11 cellular contexts compared by ENCODE assay signal in the genomic region with DNA sequence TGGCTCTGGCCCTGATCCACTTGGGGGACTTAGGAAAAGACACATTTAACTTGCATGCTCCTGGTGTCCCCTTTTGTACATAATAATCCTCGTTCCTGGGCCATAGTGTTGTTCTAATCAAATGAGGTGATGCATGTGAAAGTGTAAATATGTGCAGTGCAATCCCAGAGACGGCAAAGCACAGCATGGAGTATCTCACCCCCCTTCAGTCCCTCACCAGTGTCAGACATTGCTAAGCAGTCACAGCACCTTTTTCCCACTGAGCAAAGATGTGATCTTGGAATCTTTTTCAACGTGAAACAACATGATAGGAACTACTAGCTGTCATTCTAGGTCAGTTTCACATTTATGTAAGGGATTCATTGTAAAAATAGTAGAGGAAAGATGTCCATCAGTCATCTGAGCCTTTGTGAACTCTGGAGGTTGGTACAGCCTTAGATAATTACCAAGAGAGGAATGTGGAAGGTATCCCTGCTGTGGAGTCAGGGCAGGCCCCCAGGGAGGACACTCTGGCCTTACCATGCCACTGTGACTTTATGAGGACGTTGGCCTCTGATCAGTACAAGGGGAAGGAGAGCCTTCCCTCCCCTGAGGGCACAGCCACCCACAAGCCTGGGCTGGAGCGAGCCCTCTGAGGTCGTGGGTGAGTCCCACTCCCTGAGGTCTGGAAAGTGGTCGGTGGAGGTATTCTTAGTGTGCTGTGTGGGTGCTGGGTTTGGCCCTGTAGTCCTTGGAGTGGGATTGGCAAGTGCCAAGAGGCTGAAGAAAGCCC.
DNase-seq lines count a peak whose midpoint lies in the region; ATAC-seq and TF ChIP-seq lines count a peak whose summit lies in the region.
"Had no signal": no experiment of that assay in that cellular context is flagged by ENCODE, and none has a peak within 500 bp of the region (broad histone marks: within the 10 kb centered on the region; RNA-seq: fewer than 3 reads in every experiment).

No MANE protein-coding gene starts in this region.

- H3K4me2 ChIP-seq in PC-3 (ENCODE audit: low read length) = no peak overlapping the region

- DNase-seq in Calu3 (no peak), RWPE1 (ENCODE audit: low spot score) (no peak), left ventricle myocardium inferior (no peak), WTC11 (ENCODE audit: low spot score) (no peak), T-cell (no peak), PC-3 (no peak)
- DNase-seq in effector CD4-positive, alpha-beta T cell = no peak
- DNase-seq: activated CD4-positive, alpha-beta T cell treated with anti-CD3 and anti-CD28 coated beads, Interleukin-2, amount 50 U/mL, for 4 hours; activated naive CD4-positive, alpha-beta T cell treated with anti-CD3 and anti-CD28 coated beads for 36 hours; NCI-H1930 had no signal

- no peak for ATAC-seq in WTC11
- ATAC-seq in T-cell (replicated peaks in 1 of 4) = no peak
- ATAC-seq in PC-3 = no peak

- H3K27me3 Mint-ChIP-seq in Calu3 (ENCODE audit: unreplicated experiment) (no peaks in the 10 kb centered on the region), WTC11 (ENCODE audit: low read depth) (no peaks in the 10 kb centered on the region), T-cell (no peaks in the 10 kb centered on the region)

- intact Hi-C loops in Calu3 (cut with micrococcal nuclease; ENCODE audit: unreplicated experiment) (no loop called here), left ventricle myocardium inferior (cut with micrococcal nuclease) (no loop called here), PC-3 (cut with micrococcal nuclease) (no loop called here)

- H3K36me3 Mint-ChIP-seq in Calu3 (ENCODE audit: insufficient read depth, unreplicated experiment) (peaks cover 23% of the 10 kb centered on the region), WTC11 (no peaks in the 10 kb centered on the region), T-cell (peaks cover 43% of the 10 kb centered on the region)

- H3K27me3 ChIP-seq in left ventricle myocardium inferior (ENCODE audit: low read depth) (no peaks in the 10 kb centered on the region), PC-3 (ENCODE audit: low read length) (no peaks in the 10 kb centered on the region)

- no peaks in the 10 kb centered on the region for H3K9me3 Mint-ChIP-seq in Calu3 (ENCODE audit: low read depth, unreplicated experiment)
- no peaks in the 10 kb centered on the region for H3K9me3 Mint-ChIP-seq in WTC11
- no peaks in the 10 kb centered on the region for H3K9me3 Mint-ChIP-seq in T-cell
- H3K9me3 Mint-ChIP-seq: activated naive CD4-positive, alpha-beta T cell treated with anti-CD3 and anti-CD28 coated beads for 36 hours had no signal

- H3K79me2 ChIP-seq in PC-3 (ENCODE audit: low read length) = no peaks in the 10 kb centered on the region

- H3K27ac ChIP-seq in RWPE1 (peak overlapping the region; percentile 20; the same call in 1 of the 2 replicates), left ventricle myocardium inferior (replicated peaks) (peak overlapping the region; percentile 68), skin epidermis (peak overlapping the region in 11 of 21 experiments; percentile 6 to 65 (median 39)), PC-3 (ENCODE audit: low read length) (no peak overlapping the region)

- no peak overlapping the region for H2AFZ ChIP-seq in PC-3 (ENCODE audit: low read length)

- H3K9ac ChIP-seq in PC-3 (ENCODE audit: low read length) = no peak overlapping the region

- H3K4me3 ChIP-seq in left ventricle myocardium inferior (no peak overlapping the region), skin epidermis (no peak overlapping the region), PC-3 (ENCODE audit: low read length) (no peak overlapping the region)

- H3K27ac Mint-ChIP-seq in Calu3 (ENCODE audit: unreplicated experiment) (peak overlapping the region; percentile 21), WTC11 (no peak overlapping the region), T-cell (peak overlapping the region in 1 of 2 donors; percentile 49)
- H3K27ac Mint-ChIP-seq: activated naive CD4-positive, alpha-beta T cell treated with anti-CD3 and anti-CD28 coated beads for 36 hours had no signal

- CTCF ChIA-PET in Calu3 (lab: Charles Lee) = no interaction called here
- CTCF ChIA-PET in RWPE1 (lab: Yijun Ruan, JAX) = interaction anchor here (0.6 kb wide), 1 partner anchor 12 kb away, joined by 3 read pairs; no protein-coding TSS in a partner anchor
- CTCF ChIA-PET in WTC11 (lab: Charles Lee) = no interaction called here
- CTCF ChIA-PET in T-cell (lab: Charles Lee) = no interaction called here
- CTCF ChIA-PET in PC-3 (lab: Charles Lee) = no interaction called here

- H3K4me1 ChIP-seq in left ventricle myocardium inferior = peaks cover 86% of the 10 kb centered on the region
- peaks cover 15% of the 10 kb centered on the region for H3K4me1 ChIP-seq in PC-3 (ENCODE audit: insufficient read depth, low read length)

- H3F3A ChIP-seq in PC-3 (ENCODE audit: low read length, unreplicated experiment) = no peaks in the 10 kb centered on the region

- peaks cover 8% of the 10 kb centered on the region for H3K36me3 ChIP-seq in left ventricle myocardium inferior
- H3K36me3 ChIP-seq in PC-3 (ENCODE audit: low read depth, low read length) = no peaks in the 10 kb centered on the region

- no peaks in the 10 kb centered on the region for H3K9me2 ChIP-seq in PC-3 (replicated peaks; ENCODE audit: low read length)

- H3K4me1 Mint-ChIP-seq in Calu3 (ENCODE audit: low read depth, unreplicated experiment) = peaks cover 37% of the 10 kb centered on the region
- peaks cover 24% of the 10 kb centered on the region for H3K4me1 Mint-ChIP-seq in WTC11
- peaks cover 16 to 22% (median 21%) of the 10 kb centered on the region in 3 donors for H3K4me1 Mint-ChIP-seq in T-cell

- POLR2A ChIA-PET in RWPE1 (lab: Yijun Ruan, JAX; ENCODE audit: low non-redundant PET) (no interaction called here), WTC11 (lab: Charles Lee) (no interaction called here), T-cell (lab: Charles Lee) (no interaction called here), PC-3 (lab: Charles Lee; ENCODE audit: unreplicated experiment) (no interaction called here)

- no peak overlapping the region for H3K4me3 Mint-ChIP-seq in Calu3 (ENCODE audit: low read depth, unreplicated experiment)
- no peak overlapping the region for H3K4me3 Mint-ChIP-seq in WTC11
- H3K4me3 Mint-ChIP-seq in T-cell = no peak overlapping the region
- H3K4me3 Mint-ChIP-seq: activated naive CD4-positive, alpha-beta T cell treated with anti-CD3 and anti-CD28 coated beads for 36 hours had no signal

- BruUV-seq in Calu3 (replicated peaks; lab: Mats Ljungman, UMichigan) (no TSS peak), PC-3 (replicated peaks; lab: Mats Ljungman, UMichigan) (no TSS peak)

- no peak for TF ChIP-seq CTCF in Calu3 (IDR thresholded peaks at IDR 0.05; ENCODE audit: unreplicated experiment)
- TF ChIP-seq CTCF in RWPE1 (conservative IDR thresholded peaks at IDR 0.05; ENCODE audit: low read depth) = no peak
- no peak for TF ChIP-seq CTCF in left ventricle myocardium inferior (IDR thresholded peaks at IDR 0.05; ENCODE audit: borderline replicate concordance)
- no peak for TF ChIP-seq CTCF in WTC11 (IDR thresholded peaks at IDR 0.05)
- TF ChIP-seq CTCF in PC-3 (conservative IDR thresholded peaks at IDR 0.05; ENCODE audit: low read depth, low read length) = no peak

- H4K20me1 ChIP-seq in PC-3 (ENCODE audit: low read length) = no peaks in the 10 kb centered on the region

- H3K9me3 ChIP-seq in left ventricle myocardium inferior (replicated peaks) (no peaks in the 10 kb centered on the region), PC-3 (ENCODE audit: low read length) (no peaks in the 10 kb centered on the region)

TF ChIP-seq in WTC11, 78 proteins besides CTCF, POLR2A, EP300 and RAD21 (continues in another document):
- no peak for TF ChIP-seq NR3C1 (CRISPR knock-in tag; conservative IDR thresholded peaks at IDR 0.05; ENCODE audit: low read depth)
- TF ChIP-seq EMX1 (CRISPR knock-in tag; IDR thresholded peaks at IDR 0.05) = no peak
- TF ChIP-seq, protein P1, sequence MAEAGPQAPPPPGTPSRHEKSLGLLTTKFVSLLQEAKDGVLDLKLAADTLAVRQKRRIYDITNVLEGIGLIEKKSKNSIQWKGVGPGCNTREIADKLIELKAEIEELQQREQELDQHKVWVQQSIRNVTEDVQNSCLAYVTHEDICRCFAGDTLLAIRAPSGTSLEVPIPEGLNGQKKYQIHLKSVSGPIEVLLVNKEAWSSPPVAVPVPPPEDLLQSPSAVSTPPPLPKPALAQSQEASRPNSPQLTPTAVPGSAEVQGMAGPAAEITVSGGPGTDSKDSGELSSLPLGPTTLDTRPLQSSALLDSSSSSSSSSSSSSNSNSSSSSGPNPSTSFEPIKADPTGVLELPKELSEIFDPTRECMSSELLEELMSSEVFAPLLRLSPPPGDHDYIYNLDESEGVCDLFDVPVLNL (CRISPR knock-in tag; IDR thresholded peaks at IDR 0.05; ENCODE audit: borderline replicate concordance, low read depth) = no peak
- no peak for TF ChIP-seq MLX (CRISPR knock-in tag; IDR thresholded peaks at IDR 0.05)
- no peak for TF ChIP-seq NR1H2 (CRISPR knock-in tag; IDR thresholded peaks at IDR 0.05)
- no peak for TF ChIP-seq NR2C2 (CRISPR knock-in tag; IDR thresholded peaks at IDR 0.05)
- no peak for TF ChIP-seq ZNF416 (CRISPR knock-in tag; IDR thresholded peaks at IDR 0.05)
- no peak for TF ChIP-seq RORB (CRISPR knock-in tag; IDR thresholded peaks at IDR 0.05)
